ENCODE assay signal across 9 cellular contexts in the genomic region with DNA sequence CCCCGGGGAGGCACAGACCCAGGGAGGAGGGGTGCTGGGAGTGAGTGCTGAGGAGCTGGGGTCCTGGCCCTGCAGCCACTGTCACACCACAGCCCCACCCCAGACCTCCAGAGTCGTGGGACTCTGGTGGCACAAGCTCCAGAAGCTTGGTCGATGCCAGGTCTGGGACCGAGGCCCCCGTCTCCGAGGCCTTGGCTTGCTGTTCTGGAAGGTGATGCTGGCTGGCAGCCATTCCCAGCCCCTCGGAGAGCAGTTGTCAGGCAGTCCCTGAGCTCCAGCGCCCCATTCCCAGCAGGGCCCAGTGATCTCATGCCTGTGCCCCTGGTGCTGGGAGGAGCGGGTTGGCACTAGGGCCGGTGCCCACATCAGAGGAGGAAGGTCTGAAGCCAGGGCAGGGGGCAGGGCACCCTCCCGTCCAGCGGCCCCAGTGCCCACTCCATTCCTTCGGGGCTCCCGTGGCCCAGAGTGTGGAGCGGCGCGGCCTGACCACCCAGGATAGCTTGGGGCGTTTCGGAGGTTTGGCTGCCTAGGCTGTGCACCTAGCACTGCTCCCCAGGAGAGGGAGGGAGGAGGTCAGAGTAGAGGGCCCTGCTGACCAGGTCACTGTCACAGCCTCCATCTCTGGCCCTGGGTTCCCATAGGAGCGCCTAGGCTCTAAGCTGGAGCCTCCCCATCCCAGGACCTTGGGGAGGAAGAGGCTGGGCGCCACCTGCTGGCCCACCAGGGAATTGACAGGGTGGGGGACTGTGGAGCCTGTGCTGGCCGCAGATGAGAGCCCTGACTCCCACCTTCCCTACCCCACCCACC. TPM values are rescaled to one million over a fixed set of nuclear protein-coding genes. Genes with fewer than 3 reads are reported as not detected.
DNase-seq lines count a peak whose midpoint lies in the region; ATAC-seq and TF ChIP-seq lines count a peak whose summit lies in the region.
"Had no signal": no experiment of that assay in that cellular context is flagged by ENCODE, and none has a peak within 500 bp of the region (broad histone marks: within the 10 kb centered on the region; RNA-seq: fewer than 3 reads in every experiment).

No MANE protein-coding gene starts in this region.

- no peak for TF ChIP-seq POLR2A in Peyer's patch (IDR thresholded peaks at IDR 0.05)

- no peaks in the 10 kb centered on the region for H3K36me3 ChIP-seq in Peyer's patch

- H3K4me1 ChIP-seq in Peyer's patch = no peaks in the 10 kb centered on the region

- in situ Hi-C loops in T47D (cut with HindIII; ENCODE audit: low pct_unique_long_range_greater_than_20kb, low sequenced_read_pairs) = no loop called here

- no peak overlapping the region for H3K27ac ChIP-seq in Peyer's patch

- no peaks in the 10 kb centered on the region for H3K27me3 ChIP-seq in Peyer's patch

- no peak for ATAC-seq in GM18873 (IDR thresholded peaks at IDR 0.05; ENCODE audit: low FRiP score, unreplicated experiment)

- peak; percentile 56 for TF ChIP-seq CTCF in GM10266 (IDR thresholded peaks at IDR 0.05; ENCODE audit: control insufficient read depth, insufficient read depth, low read depth, missing control alignments)
- peak in 4 of 6 experiments; percentile 46 to 61 (median 49) for TF ChIP-seq CTCF in Peyer's patch (IDR thresholded peaks at IDR 0.05)

- H3K4me3 ChIP-seq in Peyer's patch = no peak overlapping the region

- DNase-seq in GM10266 (ENCODE audit: extremely low spot score) (no peak), Peyer's patch (peak in 2 of 3 donors; percentile 58 to 66), T47D (ENCODE audit: low read depth in 1 of 2, low spot score in 1 of 2) (peak; percentile 40 to 43), myocyte (ENCODE audit: low read depth) (peak; percentile 15), EL (no peak), NOMO-1 (lab: John Stamatoyannopoulos, UW; ENCODE audit: unreplicated experiment in 2 of 2) (no peak), HuH-7.5 (ENCODE audit: low spot score) (no peak)

- no peaks in the 10 kb centered on the region for H3K9me3 ChIP-seq in Peyer's patch

RNA-seq across cellular contexts. Expression of gene ALPI, which starts 16.8 kb away (rescaled TPM):
- 100 to 1,000 TPM in 3 of 4 donors, 10 to 100 TPM in 1; 22.3 to 473 (median 350) TPM for total RNA-seq in Peyer's patch
- not detected in 2 replicates for total RNA-seq in myocyte
- not detected for polyA plus RNA-seq in myocyte (2012)
- total RNA-seq: HT1080 had no signal

RNA-seq across cellular contexts. Expression of gene ALPG, which starts 32.5 kb away (rescaled TPM):
- total RNA-seq in Peyer's patch (not detected), myocyte (not detected in 2 replicates)
- polyA plus RNA-seq in myocyte (2012) = not detected
- total RNA-seq: HT1080 had no signal

RNA-seq across cellular contexts. Expression of gene ECEL1, which starts 48.5 kb away (rescaled TPM):
- total RNA-seq in Peyer's patch = not detected
- 0.10 TPM in 1 of 2 replicates, not detected in the other for total RNA-seq in myocyte
- polyA plus RNA-seq in myocyte (2012) = not detected
- total RNA-seq: HT1080 had no signal

Comparison
In these comparisons a context has a peak if more than half of its experiments do, and no peak if none do; other contexts are left out.
1. DNase-seq: peak in Peyer's patch (2 of 3), T47D (2 of 2) and myocyte (single experiment); none in GM10266 (single experiment), EL (single experiment), NOMO-1 (0 of 2) and HuH-7.5 (single experiment).
2. RNA of gene ALPI, which starts 16.8 kb away (total RNA-seq): 22.3 to 473 TPM in Peyer's patch; not detected in myocyte; every median in the first group is over 10 times any median in the second.